In the genomic region with DNA sequence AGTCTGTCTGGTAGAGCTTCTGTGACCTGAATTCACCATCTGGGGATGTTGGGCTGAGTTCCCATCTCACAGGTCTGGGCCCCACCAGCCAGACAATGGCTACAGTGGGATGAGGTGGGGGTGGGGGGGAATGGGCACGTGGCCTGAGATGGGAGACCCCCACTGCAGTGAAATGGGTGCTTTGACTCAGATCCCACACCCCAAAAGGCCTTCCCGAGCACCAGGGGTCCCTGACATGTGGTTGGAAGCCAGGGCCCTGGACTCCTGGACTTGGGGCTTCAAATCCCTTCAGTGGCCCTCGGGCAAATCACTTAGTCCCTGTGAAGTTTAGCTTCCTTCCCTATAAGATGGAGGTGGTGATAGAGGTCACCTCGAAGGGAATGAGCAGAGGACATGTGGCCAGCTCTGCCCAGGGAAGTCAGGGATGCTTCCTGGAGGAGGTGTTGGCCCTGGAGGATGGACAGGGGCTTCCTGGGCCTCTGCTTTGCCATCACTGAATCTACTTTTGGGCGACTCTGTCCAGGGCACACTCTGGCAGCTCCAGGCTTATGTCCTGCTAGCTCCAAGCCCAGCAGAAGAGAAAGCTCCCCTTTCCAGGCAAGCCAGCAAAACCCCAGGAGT, we compare ENCODE assay signal across 2 cellular contexts.
TF ChIP-seq lines count a peak whose summit lies in the region.

No MANE protein-coding gene starts in this region.

TF ChIP-seq in IMR-90, 13 proteins besides CTCF, POLR2A, EP300 and RAD21:
- TF ChIP-seq RFX5 (IDR thresholded peaks at IDR 0.05; ENCODE audit: low read depth, low read length), result no peak
- TF ChIP-seq, protein P1, sequence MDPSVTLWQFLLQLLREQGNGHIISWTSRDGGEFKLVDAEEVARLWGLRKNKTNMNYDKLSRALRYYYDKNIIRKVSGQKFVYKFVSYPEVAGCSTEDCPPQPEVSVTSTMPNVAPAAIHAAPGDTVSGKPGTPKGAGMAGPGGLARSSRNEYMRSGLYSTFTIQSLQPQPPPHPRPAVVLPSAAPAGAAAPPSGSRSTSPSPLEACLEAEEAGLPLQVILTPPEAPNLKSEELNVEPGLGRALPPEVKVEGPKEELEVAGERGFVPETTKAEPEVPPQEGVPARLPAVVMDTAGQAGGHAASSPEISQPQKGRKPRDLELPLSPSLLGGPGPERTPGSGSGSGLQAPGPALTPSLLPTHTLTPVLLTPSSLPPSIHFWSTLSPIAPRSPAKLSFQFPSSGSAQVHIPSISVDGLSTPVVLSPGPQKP (IDR thresholded peaks at IDR 0.05; ENCODE audit: borderline replicate concordance, low read depth, low read length), result no peak
- TF ChIP-seq, protein P2, sequence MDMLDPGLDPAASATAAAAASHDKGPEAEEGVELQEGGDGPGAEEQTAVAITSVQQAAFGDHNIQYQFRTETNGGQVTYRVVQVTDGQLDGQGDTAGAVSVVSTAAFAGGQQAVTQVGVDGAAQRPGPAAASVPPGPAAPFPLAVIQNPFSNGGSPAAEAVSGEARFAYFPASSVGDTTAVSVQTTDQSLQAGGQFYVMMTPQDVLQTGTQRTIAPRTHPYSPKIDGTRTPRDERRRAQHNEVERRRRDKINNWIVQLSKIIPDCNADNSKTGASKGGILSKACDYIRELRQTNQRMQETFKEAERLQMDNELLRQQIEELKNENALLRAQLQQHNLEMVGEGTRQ (IDR thresholded peaks at IDR 0.05; ENCODE audit: low read depth, low read length), result no peak
- no peak for TF ChIP-seq CEBPB (IDR thresholded peaks at IDR 0.05; ENCODE audit: low read depth, low read length)
- no peak for TF ChIP-seq MAFK (IDR thresholded peaks at IDR 0.05; ENCODE audit: low read depth, low read length)
- no peak for TF ChIP-seq FOS (IDR thresholded peaks at IDR 0.05; ENCODE audit: low read depth, low read length)
- TF ChIP-seq CHD1 (IDR thresholded peaks at IDR 0.05; ENCODE audit: low read depth, low read length), result no peak
- TF ChIP-seq MXI1 (IDR thresholded peaks at IDR 0.05; ENCODE audit: borderline replicate concordance, low read depth, low read length), result no peak
- no peak for TF ChIP-seq SMC3 (IDR thresholded peaks at IDR 0.05; ENCODE audit: low read depth, low read length)

TF ChIP-seq in K562, 482 proteins besides CTCF, POLR2A, EP300 and RAD21:
- TF ChIP-seq MTA2 (IDR thresholded peaks at IDR 0.05; ENCODE audit: low read depth), result no peak
- TF ChIP-seq TARDBP (IDR thresholded peaks at IDR 0.05), result no peak
- TF ChIP-seq ZFP36 (IDR thresholded peaks at IDR 0.05; ENCODE audit: low read depth, low read length, partially characterized antibody), result peak; percentile 56
